In the genomic region with DNA sequence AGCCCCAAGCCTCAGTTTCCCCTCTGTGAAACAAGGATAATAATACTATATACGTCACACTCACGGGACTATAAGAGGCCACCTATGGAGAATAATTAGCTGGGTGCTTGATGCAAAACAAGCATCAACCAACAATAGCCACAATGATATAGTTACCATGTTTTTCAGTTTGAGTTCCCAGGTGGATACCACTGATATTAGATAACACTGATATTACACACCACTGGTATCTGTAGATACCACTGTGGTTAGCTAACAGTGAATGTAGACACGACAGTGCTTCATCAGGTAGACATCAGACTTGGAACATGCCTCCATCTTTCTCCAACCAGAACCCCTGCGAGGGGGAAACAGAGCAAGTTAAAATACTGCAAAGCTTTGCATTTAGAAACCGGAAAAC, we compare ENCODE assay signal across 11 cellular contexts.
A peak's percentile ranks its signal among the peaks of the same experiment; 100 is the strongest.
DNase-seq lines count a peak whose midpoint lies in the region; ATAC-seq and TF ChIP-seq lines count a peak whose summit lies in the region.
"Had no signal": no experiment of that assay in that cellular context is flagged by ENCODE, and none has a peak within 500 bp of the region (broad histone marks: within the 10 kb centered on the region; RNA-seq: fewer than 3 reads in every experiment).

No MANE protein-coding gene starts in this region.

- peak overlapping the region in 8 of 11 experiments; percentile 55 to 71 (median 67); a peak in 12 of 22 replicates for H3K9ac ChIP-seq in BLaER1 treated with 17β-estradiol and CSF1 and Interleukin-3, amounts not matched to agents 10 nM and 100 nM
- H3K9ac ChIP-seq in endocrine pancreas (ENCODE audit: control insufficient read depth, insufficient read depth, low read length) (no peak overlapping the region), neural cell (ENCODE audit: low read length) (peak overlapping the region; percentile 79)

- H3K9me3 ChIP-seq in BLaER1 treated with 17β-estradiol and CSF1 and Interleukin-3, amounts not matched to agents 10 nM and 100 nM (replicated peaks in 1 of 11), result peaks cover 0 to 7% (median 0%) of the 10 kb centered on the region in 11 experiments; a peak in 1 of 22 replicates
- H3K9me3 ChIP-seq in endocrine pancreas (ENCODE audit: control insufficient read depth, low read length) (no peaks in the 10 kb centered on the region), neural cell (ENCODE audit: low read length) (no peaks in the 10 kb centered on the region)

- no peaks in the 10 kb centered on the region for H3K9me3 Mint-ChIP-seq in type B pancreatic cell
- H3K9me3 Mint-ChIP-seq: CD4-positive, alpha-beta T cell had no signal

- no peaks in the 10 kb centered on the region for H3K27me3 ChIP-seq in BLaER1 treated with 17β-estradiol and CSF1 and Interleukin-3, amounts not matched to agents 10 nM and 100 nM
- H3K27me3 ChIP-seq in endocrine pancreas (ENCODE audit: control insufficient read depth, insufficient read depth, low read length) (no peaks in the 10 kb centered on the region), neural cell (ENCODE audit: insufficient read depth, low read depth, low read length) (no peaks in the 10 kb centered on the region)

- no peaks in the 10 kb centered on the region for H3K79me2 ChIP-seq in neural cell (replicated peaks; ENCODE audit: insufficient read depth, low read length)

- peak overlapping the region; percentile 23 for H2AFZ ChIP-seq in neural cell (ENCODE audit: low read depth, low read length)

- H3K27ac ChIP-seq in BLaER1 treated with 17β-estradiol and CSF1 and Interleukin-3, amounts not matched to agents 10 nM and 100 nM, result peak overlapping the region in 8 of 11 experiments; percentile 68 to 82 (median 76); a peak in 17 of 22 replicates
- peak overlapping the region; percentile 97 for H3K27ac ChIP-seq in neural cell (ENCODE audit: low read length)

- no peaks in the 10 kb centered on the region for H3K36me3 ChIP-seq in BLaER1 treated with 17β-estradiol and CSF1 and Interleukin-3, amounts not matched to agents 10 nM and 100 nM
- H3K36me3 ChIP-seq in endocrine pancreas (ENCODE audit: control insufficient read depth, insufficient read depth, low read length), result no peaks in the 10 kb centered on the region
- no peaks in the 10 kb centered on the region for H3K36me3 ChIP-seq in neural cell (ENCODE audit: insufficient read depth, low read length)

- no peak overlapping the region for H3K27ac Mint-ChIP-seq in type B pancreatic cell
- H3K27ac Mint-ChIP-seq: CD4-positive, alpha-beta T cell had no signal

- no peak for ATAC-seq in HG03378 (IDR thresholded peaks at IDR 0.05; ENCODE audit: unreplicated experiment)

- H3K4me1 ChIP-seq in BLaER1 treated with 17β-estradiol and CSF1 and Interleukin-3, amounts not matched to agents 10 nM and 100 nM, result peaks cover 44 to 68% (median 60%) of the 10 kb centered on the region in 10 experiments
- peaks cover 4% of the 10 kb centered on the region for H3K4me1 ChIP-seq in endocrine pancreas (ENCODE audit: control insufficient read depth, insufficient read depth, low read length)

- peaks cover 20% of the 10 kb centered on the region for H3F3A ChIP-seq in neural cell (ENCODE audit: insufficient read depth, low read length, poor library complexity, severe bottlenecking)

- peak; percentile 44 for DNase-seq in OCI-M1 (lab: John Stamatoyannopoulos, UW)
- DNase-seq in type B pancreatic cell (ENCODE audit: extremely low spot score, unreplicated experiment), result no peak
- DNase-seq in NCI-H146 treated with DMSO at 0.1 percent for 48 hours (lab: John Stamatoyannopoulos, UW; ENCODE audit: unreplicated experiment), result no peak
- DNase-seq in activated CD4-positive, alpha-beta T cell treated with anti-CD3 and anti-CD28 coated beads for 4 hours, result no peak
- DNase-seq: CD4-positive, alpha-beta T cell; NCI-H2029 treated with DMSO at 0.1 percent for 48 hours; RPMI8226 had no signal

- no peaks in the 10 kb centered on the region for H4K20me1 ChIP-seq in BLaER1 treated with 17β-estradiol and CSF1 and Interleukin-3, amounts not matched to agents 10 nM and 100 nM
- no peaks in the 10 kb centered on the region for H4K20me1 ChIP-seq in neural cell (ENCODE audit: insufficient read depth)

- H3K9me2 ChIP-seq in neural cell (ENCODE audit: insufficient read depth, low read length), result no peaks in the 10 kb centered on the region

- no peak for TF ChIP-seq RAD21 in neural cell (conservative IDR thresholded peaks at IDR 0.05)

- TF ChIP-seq CTCF in neural cell (IDR thresholded peaks at IDR 0.05; ENCODE audit: poor library complexity, severe bottlenecking) (no peak), type B pancreatic cell (conservative IDR thresholded peaks at IDR 0.05) (no peak)

- H3K4me2 ChIP-seq in BLaER1 treated with 17β-estradiol and CSF1 and Interleukin-3, amounts not matched to agents 10 nM and 100 nM, result peak overlapping the region; percentile 72 to 95 (median 86)
- H3K4me2 ChIP-seq in neural cell (ENCODE audit: low read length), result peak overlapping the region; percentile 50

- peaks cover 3% of the 10 kb centered on the region for H3K27me3 Mint-ChIP-seq in type B pancreatic cell
- H3K27me3 Mint-ChIP-seq: CD4-positive, alpha-beta T cell had no signal

- no peaks in the 10 kb centered on the region for H3K36me3 Mint-ChIP-seq in type B pancreatic cell

- peaks cover 48% of the 10 kb centered on the region for H3K4me1 Mint-ChIP-seq in type B pancreatic cell (ENCODE audit: unreplicated experiment)

- no peak for TF ChIP-seq EP300 in neural cell (conservative IDR thresholded peaks at IDR 0.05; ENCODE audit: poor library complexity, severe bottlenecking)

- no peak overlapping the region for H3K4me3 Mint-ChIP-seq in type B pancreatic cell
- H3K4me3 Mint-ChIP-seq: CD4-positive, alpha-beta T cell had no signal

- H3K4me3 ChIP-seq in BLaER1 treated with 17β-estradiol and CSF1 and Interleukin-3, amounts not matched to agents 10 nM and 100 nM, result peak overlapping the region in 1 of 10 experiments; percentile 41; a peak in 2 of 20 replicates
- H3K4me3 ChIP-seq in endocrine pancreas (ENCODE audit: control insufficient read depth, insufficient read depth, low read length), result peak overlapping the region; percentile 53
- peak overlapping the region; percentile 55 for H3K4me3 ChIP-seq in neural cell (ENCODE audit: low read length)

TF ChIP-seq in neural cell, 6 proteins besides CTCF, POLR2A, EP300 and RAD21:
- TF ChIP-seq SMC3 (conservative IDR thresholded peaks at IDR 0.05; ENCODE audit: poor library complexity), result no peak
- TF ChIP-seq MXI1 (conservative IDR thresholded peaks at IDR 0.05; ENCODE audit: poor library complexity, severe bottlenecking), result no peak
- TF ChIP-seq EZH2 (IDR thresholded peaks at IDR 0.05; ENCODE audit: borderline replicate concordance, insufficient read depth, low read length, poor library complexity, severe bottlenecking), result no peak
- TF ChIP-seq POLR2AphosphoS5 (IDR thresholded peaks at IDR 0.05), result no peak
- TF ChIP-seq, protein P1, sequence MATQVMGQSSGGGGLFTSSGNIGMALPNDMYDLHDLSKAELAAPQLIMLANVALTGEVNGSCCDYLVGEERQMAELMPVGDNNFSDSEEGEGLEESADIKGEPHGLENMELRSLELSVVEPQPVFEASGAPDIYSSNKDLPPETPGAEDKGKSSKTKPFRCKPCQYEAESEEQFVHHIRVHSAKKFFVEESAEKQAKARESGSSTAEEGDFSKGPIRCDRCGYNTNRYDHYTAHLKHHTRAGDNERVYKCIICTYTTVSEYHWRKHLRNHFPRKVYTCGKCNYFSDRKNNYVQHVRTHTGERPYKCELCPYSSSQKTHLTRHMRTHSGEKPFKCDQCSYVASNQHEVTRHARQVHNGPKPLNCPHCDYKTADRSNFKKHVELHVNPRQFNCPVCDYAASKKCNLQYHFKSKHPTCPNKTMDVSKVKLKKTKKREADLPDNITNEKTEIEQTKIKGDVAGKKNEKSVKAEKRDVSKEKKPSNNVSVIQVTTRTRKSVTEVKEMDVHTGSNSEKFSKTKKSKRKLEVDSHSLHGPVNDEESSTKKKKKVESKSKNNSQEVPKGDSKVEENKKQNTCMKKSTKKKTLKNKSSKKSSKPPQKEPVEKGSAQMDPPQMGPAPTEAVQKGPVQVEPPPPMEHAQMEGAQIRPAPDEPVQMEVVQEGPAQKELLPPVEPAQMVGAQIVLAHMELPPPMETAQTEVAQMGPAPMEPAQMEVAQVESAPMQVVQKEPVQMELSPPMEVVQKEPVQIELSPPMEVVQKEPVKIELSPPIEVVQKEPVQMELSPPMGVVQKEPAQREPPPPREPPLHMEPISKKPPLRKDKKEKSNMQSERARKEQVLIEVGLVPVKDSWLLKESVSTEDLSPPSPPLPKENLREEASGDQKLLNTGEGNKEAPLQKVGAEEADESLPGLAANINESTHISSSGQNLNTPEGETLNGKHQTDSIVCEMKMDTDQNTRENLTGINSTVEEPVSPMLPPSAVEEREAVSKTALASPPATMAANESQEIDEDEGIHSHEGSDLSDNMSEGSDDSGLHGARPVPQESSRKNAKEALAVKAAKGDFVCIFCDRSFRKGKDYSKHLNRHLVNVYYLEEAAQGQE (IDR thresholded peaks at IDR 0.05; ENCODE audit: borderline replicate concordance), result no peak
- TF ChIP-seq TAF1 (IDR thresholded peaks at IDR 0.05; ENCODE audit: low read depth), result no peak
